In the genomic region with DNA sequence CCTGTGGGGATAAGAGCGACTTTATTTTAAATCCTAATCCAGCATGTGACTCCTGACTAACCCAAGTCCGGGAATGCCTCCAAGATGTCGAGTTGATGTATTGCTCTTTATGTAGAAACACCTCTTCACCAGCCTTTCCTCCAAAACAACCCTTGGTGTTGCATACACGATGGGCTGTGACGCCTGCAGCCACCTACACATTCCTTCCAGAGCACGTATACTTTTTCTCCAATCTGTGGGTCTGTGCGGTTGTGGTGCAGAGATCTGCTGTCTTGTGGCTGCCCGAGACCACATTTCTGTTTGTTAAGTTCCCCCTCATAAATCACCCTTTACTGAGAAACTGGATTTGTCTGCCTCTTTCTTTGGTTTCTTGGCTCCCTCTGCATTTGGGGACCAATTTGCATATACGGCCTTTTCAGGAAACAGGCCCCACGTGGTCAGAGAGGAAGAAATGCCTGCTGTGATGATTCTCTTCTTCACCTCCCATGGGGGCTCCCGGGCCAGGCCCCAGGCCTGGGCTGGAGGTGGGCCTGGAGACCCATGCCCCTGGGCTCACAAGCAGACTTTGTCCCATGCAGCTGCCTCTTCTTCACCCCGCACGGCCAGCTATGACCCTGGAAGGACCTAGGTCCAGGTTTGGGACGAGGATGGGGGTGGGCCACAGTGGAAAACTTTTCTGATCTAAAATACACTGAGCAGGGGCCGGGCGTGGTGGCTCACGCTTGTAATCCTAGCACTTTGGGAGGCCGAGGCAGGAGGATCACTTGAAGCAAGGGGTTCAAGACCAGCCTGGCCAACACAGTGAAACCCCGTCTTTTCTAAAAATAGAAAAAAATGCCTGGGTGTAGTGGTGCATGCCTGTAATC, we compare ENCODE assay signal across 8 cellular contexts. TPM values are rescaled to one million over a fixed set of nuclear protein-coding genes. Genes with fewer than 3 reads are reported as not detected.
DNase-seq lines count a peak whose midpoint lies in the region; ATAC-seq, FAIRE-seq and TF ChIP-seq lines count a peak whose summit lies in the region.

No MANE protein-coding gene starts in this region.

- FAIRE-seq in GM12892 (lab: Jason Lieb, UNC): peak; percentile 93

- peak; percentile 53 for ATAC-seq in HG02798 (IDR thresholded peaks at IDR 0.05; ENCODE audit: poor library complexity, unreplicated experiment)

- peaks cover 37% of the 10 kb centered on the region for H3K4me1 Mint-ChIP-seq in brain

- DNase-seq in GM12892 (ENCODE audit: insufficient read length) (no peak), RPMI7951 (ENCODE audit: low read depth) (peak; percentile 99), myocyte (ENCODE audit: low read depth) (peak; percentile 55), superior temporal gyrus (ENCODE audit: extremely low spot score) (peak; percentile 73), NCI-H187 (lab: John Stamatoyannopoulos, UW) (no peak), SW 1271 (lab: John Stamatoyannopoulos, UW) (no peak)

- H3K9me3 Mint-ChIP-seq in brain: no peaks in the 10 kb centered on the region

- H3K27ac Mint-ChIP-seq in brain: peak overlapping the region; percentile 3 to 96 (median 91)

- no peak for TF ChIP-seq POLR2A in GM12892 (IDR thresholded peaks at IDR 0.05; ENCODE audit: low read depth, low read length)

- H3K36me3 Mint-ChIP-seq in brain: no peaks in the 10 kb centered on the region

- no peak for TF ChIP-seq CTCF in brain (conservative IDR thresholded peaks at IDR 0.05)

- peaks cover 3% of the 10 kb centered on the region for H3K27me3 Mint-ChIP-seq in brain

- H3K4me3 Mint-ChIP-seq in brain: peak overlapping the region in 3 of 5 experiments; percentile 5 to 41 (median 36)

RNA-seq across cellular contexts. Expression of a gene that starts 21.4 kb away (rescaled TPM):
- 0.28 TPM for polyA plus RNA-seq in GM12892 (2012; ENCODE audit: missing spikeins)
- 31.4 and 33.0 TPM in 2 replicates for total RNA-seq in RPMI7951 (2014; rRNA removed; shearing (Covaris generic))
- 15.3 TPM for polyA plus RNA-seq in brain (ENCODE audit: insufficient read depth, low read depth, low replicate concordance)
- total RNA-seq in myocyte: 30.8 and 50.5 TPM in 2 replicates
- 43.2 TPM for polyA plus RNA-seq in myocyte (2012)

Comparison
In these comparisons a context has a peak if more than half of its experiments do, and no peak if none do; other contexts are left out.
1. DNase-seq: peak in RPMI7951 (single experiment), myocyte (single experiment) and superior temporal gyrus (single experiment); none in GM12892 (single experiment), NCI-H187 (0 of 2) and SW 1271 (0 of 2).